ENCODE assay signal across 33 cellular contexts in genomic region chr20:43420192-43420591, GRCh38.
"Had no signal": no experiment of that assay in that cellular context is flagged by ENCODE, and none has a peak within 500 bp of the region (broad histone marks: within the 10 kb centered on the region; RNA-seq: fewer than 3 reads in every experiment).

No MANE protein-coding gene starts in this region.

- H3K27me3 ChIP-seq: adrenal gland, ascending aorta, body of pancreas, brain microvascular endothelial cell, cardiac muscle cell had no signal

- DNase-seq: activated effector memory CD4-positive, alpha-beta T cell treated with anti-CD3 and anti-CD28 coated beads, Interleukin-2, amount 50 U/mL, for 16 hours; activated effector memory CD4-positive, alpha-beta T cell treated with Interleukin-2 at 50 U/mL for 16 hours; activated gamma-delta T cell; activated gamma-delta T cell treated with Interleukin-2 at 50 U/mL for 16 hours; activated naive CD4-positive, alpha-beta T cell; activated naive CD4-positive, alpha-beta T cell treated with anti-CD3 and anti-CD28 coated beads for 36 hours; activated naive CD4-positive, alpha-beta T cell treated with anti-CD3 and anti-CD28 coated beads, Interleukin-2, amount 10 ng/mL, durations not matched to agents 7 days and 5 days; activated naive CD4-positive, alpha-beta T cell treated with anti-CD3 and anti-CD28 coated beads, Interleukin-2, amount 50 U/mL, for 16 hours; activated naive CD4-positive, alpha-beta T cell treated with Interleukin-2 at 50 U/mL for 16 hours; activated naive CD8-positive, alpha-beta T cell treated with anti-CD3 and anti-CD28 coated beads for 36 hours; activated naive CD8-positive, alpha-beta T cell treated with anti-CD3 and anti-CD28 coated beads, Interleukin-2, amount 10 ng/mL, durations not matched to agents 7 days and 5 days; activated naive CD8-positive, alpha-beta T cell treated with anti-CD3 and anti-CD28 coated beads, Interleukin-2, amount 50 U/mL, for 24 hours; activated T-cell treated with anti-CD3 and anti-CD28 coated beads, Interleukin-2, amount 50 U/mL, for 24 hours; activated T-cell treated with anti-CD3 and anti-CD28 coated beads, Interleukin-2, amount 50 U/mL, for 4 hours; activated T-cell treated with anti-CD3 and anti-CD28 coated beads, Interleukin-2, amount 50 U/mL, for 48 hours; activated T-cell treated with anti-CD3 and anti-CD28 coated beads, Interleukin-2, amount 50 U/mL, for 72 hours; adrenal gland; amniotic stem cell; amygdala; anterior cingulate cortex; aorta; body of pancreas; brain microvascular endothelial cell; caudate nucleus; central memory CD4-positive, alpha-beta T cell; cerebellar nuclear complex had no signal

- H3K4me1 ChIP-seq: adrenal gland, ascending aorta, body of pancreas, breast epithelium had no signal

- H3K4me3 ChIP-seq: adrenal gland, ascending aorta, body of pancreas, breast epithelium, cardiac muscle cell had no signal

- H3K36me3 ChIP-seq: adrenal gland, ascending aorta, brain microvascular endothelial cell, breast epithelium, cardiac muscle cell had no signal

- FAIRE-seq: astrocyte, bronchial epithelial cell had no signal

- ATAC-seq: activated naive CD4-positive, alpha-beta T cell treated with anti-CD3 and anti-CD28 coated beads, Interleukin-2, amount 50 U/mL, for 72 hours; activated naive CD8-positive, alpha-beta T cell treated with anti-CD3 and anti-CD28 coated beads, Interleukin-2, amount 50 U/mL, for 24 hours; activated T-cell treated with anti-CD3 and anti-CD28 coated beads, Interleukin-2, amount 50 U/mL, for 4 hours; activated T-cell treated with anti-CD3 and anti-CD28 coated beads, Interleukin-2, amount 50 U/mL, for 72 hours; activated T-helper 17 cell treated with anti-CD3 and anti-CD28 coated beads, Interleukin-2, amount 50 U/mL, for 72 hours; body of pancreas had no signal

- H3K27ac ChIP-seq: adrenal gland, ascending aorta, body of pancreas, brain microvascular endothelial cell, breast epithelium, cardiac muscle cell had no signal
